Comparison of ENCODE assay signal across 8 cellular contexts in genomic region chr15:100602064-100602821, GRCh38. TPM values are rescaled to one million over a fixed set of nuclear protein-coding genes. Genes with fewer than 3 reads are reported as not detected.
DNase-seq lines count a peak whose midpoint lies in the region; ATAC-seq and TF ChIP-seq lines count a peak whose summit lies in the region.

Gene ASB7, plus strand, starts transcription at chr15:100602589. Its CDS starts 9,628 bp downstream, at chr15:100612217.
Gene LINS1, minus strand, starts transcription at chr15:100602184. Its CDS starts 21,342 bp downstream, at chr15:100580842.

- DNase-seq in NCI-H2196 treated with DMSO at 0.1 percent for 48 hours (lab: John Stamatoyannopoulos, UW; ENCODE audit: unreplicated experiment), result peak; percentile 92
- DNase-seq in breast epithelium (ENCODE audit: low spot score in 2 of 2), result peak; percentile 100

- H3K4me1 ChIP-seq in ACC112 (ENCODE audit: control insufficient read depth, insufficient read depth, low read length, unreplicated experiment) (peaks cover 21% of the 10 kb centered on the region), breast epithelium (peaks cover 0 to 17% of the 10 kb centered on the region in 2 donors), skeletal muscle tissue (ENCODE audit: control insufficient read depth in 3 of 3, insufficient read depth in 3 of 3, low read length in 3 of 3) (peaks cover 19 to 25% (median 23%) of the 10 kb centered on the region in 3 donors)

- ATAC-seq in GM18870 (IDR thresholded peaks at IDR 0.05; ENCODE audit: unreplicated experiment) (peak; percentile 90), HG03135 (IDR thresholded peaks at IDR 0.05; ENCODE audit: unreplicated experiment) (peak; percentile 88)

- H3K36me3 ChIP-seq in ACC112 (ENCODE audit: insufficient read depth, low read length) (no peaks in the 10 kb centered on the region; the same call in 1 of the 2 replicates), breast epithelium (no peaks in the 10 kb centered on the region), skeletal muscle tissue (ENCODE audit: control insufficient read depth in 3 of 3, insufficient read depth in 3 of 3, low read length in 3 of 3) (no peaks in the 10 kb centered on the region)

- intact Hi-C loops in breast epithelium (cut with DNase I; ENCODE audit: low total_unique reads), result no loop called here

- TF ChIP-seq CTCF in VCaP (conservative IDR thresholded peaks at IDR 0.05) (no peak), breast epithelium (IDR thresholded peaks at IDR 0.05) (peak in 1 of 3 donors; percentile 8)

- no peaks in the 10 kb centered on the region for H3K27me3 ChIP-seq in ACC112 (ENCODE audit: insufficient read depth, low read length)
- H3K27me3 ChIP-seq in breast epithelium, result no peaks in the 10 kb centered on the region
- no peaks in the 10 kb centered on the region for H3K27me3 ChIP-seq in skeletal muscle tissue (ENCODE audit: control insufficient read depth in 3 of 3, insufficient read depth in 3 of 3, low read length in 3 of 3)

- peak within 1 kb of the TSS; percentile 95 to 96 (median 96) for H3K9ac ChIP-seq in skeletal muscle tissue (ENCODE audit: low read depth in 1 of 3, low read length in 3 of 3)

- H3K27ac ChIP-seq in ACC112 (ENCODE audit: low read depth, low read length) (peak within 1 kb of the TSS; percentile 35; the same call in 1 of the 2 replicates), VCaP (peak within 1 kb of the TSS; percentile 89), breast epithelium (peak within 1 kb of the TSS; percentile 84 to 89), skeletal muscle tissue (ENCODE audit: low read depth, low read length) (peak within 1 kb of the TSS; percentile 87)

- H3K4me3 ChIP-seq in ACC112 (ENCODE audit: low read depth, low read length) (peak within 1 kb of the TSS; percentile 98), breast epithelium (peak within 1 kb of the TSS; percentile 80 to 92 (median 89)), iPS-18c (ENCODE audit: insufficient read depth, low read depth, low read length) (peak within 1 kb of the TSS; percentile 88), skeletal muscle tissue (ENCODE audit: low read length in 3 of 3) (peak within 1 kb of the TSS; percentile 96 to 99 (median 97))

- H3K9me3 ChIP-seq in breast epithelium, result no peaks in the 10 kb centered on the region
- no peaks in the 10 kb centered on the region for H3K9me3 ChIP-seq in iPS-18c (ENCODE audit: control insufficient read depth, insufficient read depth, low read length)
- H3K9me3 ChIP-seq in skeletal muscle tissue (ENCODE audit: control insufficient read depth in 3 of 3, low read length in 3 of 3), result no peaks in the 10 kb centered on the region

- peak within 1 kb of the TSS; percentile 98 for H2AFZ ChIP-seq in ACC112 (ENCODE audit: low read length, unreplicated experiment)

- H3K79me2 ChIP-seq in ACC112 (ENCODE audit: control insufficient read depth, insufficient read depth, low read length, unreplicated experiment), result peaks cover 83% of the 10 kb centered on the region

- TF ChIP-seq POLR2A in breast epithelium (IDR thresholded peaks at IDR 0.05), result peak; percentile 27

RNA-seq across cellular contexts. Expression of gene ASB7, which starts in this region (rescaled TPM):
- 10 to 100 TPM; 10.7 to 17.1 (median 12.1) TPM for total RNA-seq in breast epithelium
- 9.4 TPM for total RNA-seq in skeletal muscle tissue

RNA-seq across cellular contexts. Expression of gene LINS1, which starts in this region (rescaled TPM):
- 10 to 100 TPM; 16.3 to 70.4 (median 31.5) TPM for total RNA-seq in breast epithelium
- 15.1 TPM for total RNA-seq in skeletal muscle tissue

Comparison
In these comparisons a context has a peak if more than half of its experiments do, and no peak if none do; other contexts are left out.
1. Peak in every context shown above with its lines: DNase-seq, ATAC-seq, H3K4me3 ChIP-seq and H3K27ac ChIP-seq.
2. H3K27ac ChIP-seq: peak in every context shown above with its lines; median percentile 89 in VCaP; 87 in skeletal muscle tissue; 86 in breast epithelium; 35 in ACC112.